8 cellular contexts compared by ENCODE assay signal in genomic region chr14:30559638-30560071, GRCh38. TPM values are rescaled to one million over a fixed set of nuclear protein-coding genes. Genes with fewer than 3 reads are reported as not detected.
DNase-seq lines count a peak whose midpoint lies in the region; ATAC-seq, FAIRE-seq and TF ChIP-seq lines count a peak whose summit lies in the region.

No MANE protein-coding gene starts in this region.

- ATAC-seq in Right ventricle myocardium inferior (no peak), HG03439 (IDR thresholded peaks at IDR 0.05; ENCODE audit: unreplicated experiment) (peak; percentile 21), HG02571 (IDR thresholded peaks at IDR 0.05; ENCODE audit: unreplicated experiment) (no peak), GM18861 (IDR thresholded peaks at IDR 0.05; ENCODE audit: unreplicated experiment) (no peak)

- H3K27me3 ChIP-seq in cardiac muscle cell (no peaks in the 10 kb centered on the region), mononuclear cell (ENCODE audit: insufficient read depth, low read length) (no peaks in the 10 kb centered on the region)
- H3K27me3 ChIP-seq in effector memory CD4-positive, alpha-beta T cell (replicated peaks; ENCODE audit: control insufficient read depth, insufficient read depth, low read length, poor library complexity, severe bottlenecking) = no peaks in the 10 kb centered on the region

- DNase-seq in cardiac muscle cell (ENCODE audit: low read depth in 1 of 2, low spot score in 1 of 2) (peak; percentile 22 to 33), Right ventricle myocardium inferior (ENCODE audit: missing footprints) (no peak), RCC 7860 (ENCODE audit: low spot score) (peak; percentile 20)
- no peak for DNase-seq in effector memory CD4-positive, alpha-beta T cell

- TF ChIP-seq CTCF in cardiac muscle cell (IDR thresholded peaks at IDR 0.05; ENCODE audit: low read depth, low read length) = no peak

- no peaks in the 10 kb centered on the region for H3K36me3 ChIP-seq in cardiac muscle cell
- H3K36me3 ChIP-seq in effector memory CD4-positive, alpha-beta T cell (ENCODE audit: control insufficient read depth, insufficient read depth, low read length) = no peaks in the 10 kb centered on the region

- peaks cover 7% of the 10 kb centered on the region for H3K4me1 ChIP-seq in cardiac muscle cell (ENCODE audit: low read depth)
- H3K4me1 ChIP-seq in effector memory CD4-positive, alpha-beta T cell (ENCODE audit: control insufficient read depth, insufficient read depth, low read length, poor library complexity, severe bottlenecking) = no peaks in the 10 kb centered on the region
- H3K4me1 ChIP-seq in mononuclear cell (ENCODE audit: insufficient read depth, low read length) = peaks cover 18% of the 10 kb centered on the region

- H3K4me3 ChIP-seq in cardiac muscle cell (peak overlapping the region; percentile 77), mononuclear cell (ENCODE audit: low read length) (peak overlapping the region; percentile 98)
- H3K4me3 ChIP-seq in effector memory CD4-positive, alpha-beta T cell (ENCODE audit: insufficient read depth, low read depth, low read length, poor library complexity, severe bottlenecking) = peak overlapping the region; percentile 100

- no peaks in the 10 kb centered on the region for H3K9me3 ChIP-seq in cardiac muscle cell (ENCODE audit: low read depth)
- H3K9me3 ChIP-seq in effector memory CD4-positive, alpha-beta T cell (ENCODE audit: control insufficient read depth, low read length) = no peaks in the 10 kb centered on the region
- no peaks in the 10 kb centered on the region for H3K9me3 ChIP-seq in mononuclear cell (ENCODE audit: low read depth, low read length)

- peak overlapping the region; percentile 89 for H3K27ac ChIP-seq in cardiac muscle cell
- peak overlapping the region; percentile 82 for H3K27ac ChIP-seq in effector memory CD4-positive, alpha-beta T cell (ENCODE audit: insufficient read depth, low read length, poor library complexity, severe bottlenecking)

- intact Hi-C loops in Right ventricle myocardium inferior (cut with DNase I) = no loop called here

- no peak for FAIRE-seq in RCC 7860 (lab: Jason Lieb, UNC)

RNA-seq across cellular contexts. Expression of gene G2E3, which starts 0.7 kb away (rescaled TPM):
- total RNA-seq in cardiac muscle cell (7.4 and 17.9 TPM in 2 replicates), Right ventricle myocardium inferior (6.9 TPM), mononuclear cell (39.9 TPM)
- polyA plus RNA-seq in cardiac muscle cell = 10.4 and 33.0 TPM in 2 replicates

Comparison
In these comparisons a context has a peak if more than half of its experiments do, and no peak if none do; other contexts are left out.
1. DNase-seq: peak in cardiac muscle cell (2 of 2) and RCC 7860 (single experiment); none in Right ventricle myocardium inferior (single experiment) and effector memory CD4-positive, alpha-beta T cell (0 of 3).
2. Peak in every context shown above with its lines, with median percentiles within 50 percentile points of each other: H3K4me3 ChIP-seq.